1 cellular context compared by ENCODE assay signal in the genomic region with DNA sequence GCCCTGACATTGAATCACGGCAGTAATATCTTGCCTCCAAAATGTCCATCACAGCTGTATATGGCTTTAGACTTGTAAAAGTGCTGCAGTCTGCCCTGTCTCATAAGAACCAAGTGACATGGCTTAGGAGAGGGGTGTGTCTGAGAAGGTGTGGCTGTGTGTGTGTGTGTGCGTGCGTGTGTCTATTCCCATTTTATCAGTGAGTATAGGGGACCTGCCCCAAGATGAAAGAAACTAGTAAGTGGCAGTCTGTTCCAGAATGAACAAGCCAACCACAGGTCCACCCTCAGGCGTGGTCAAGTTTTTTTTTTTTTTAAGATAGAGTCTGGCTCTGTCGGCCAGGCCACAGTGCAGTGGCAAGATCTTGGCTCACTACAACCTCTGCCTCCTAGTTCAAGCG.
TF ChIP-seq lines count a peak whose summit lies in the region.

No MANE protein-coding gene starts in this region.

TF ChIP-seq in WTC11, 78 proteins besides CTCF, POLR2A, EP300 and RAD21 (continued from another document):
- TF ChIP-seq, protein P1, sequence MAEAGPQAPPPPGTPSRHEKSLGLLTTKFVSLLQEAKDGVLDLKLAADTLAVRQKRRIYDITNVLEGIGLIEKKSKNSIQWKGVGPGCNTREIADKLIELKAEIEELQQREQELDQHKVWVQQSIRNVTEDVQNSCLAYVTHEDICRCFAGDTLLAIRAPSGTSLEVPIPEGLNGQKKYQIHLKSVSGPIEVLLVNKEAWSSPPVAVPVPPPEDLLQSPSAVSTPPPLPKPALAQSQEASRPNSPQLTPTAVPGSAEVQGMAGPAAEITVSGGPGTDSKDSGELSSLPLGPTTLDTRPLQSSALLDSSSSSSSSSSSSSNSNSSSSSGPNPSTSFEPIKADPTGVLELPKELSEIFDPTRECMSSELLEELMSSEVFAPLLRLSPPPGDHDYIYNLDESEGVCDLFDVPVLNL (CRISPR knock-in tag; IDR thresholded peaks at IDR 0.05; ENCODE audit: borderline replicate concordance, low read depth): no peak
- no peak for TF ChIP-seq NR3C1 (CRISPR knock-in tag; conservative IDR thresholded peaks at IDR 0.05; ENCODE audit: low read depth)
